In genomic region chr2:238409341-238410200, GRCh38 we compare ENCODE assay signal across 21 cellular contexts. TPM values are rescaled to one million over a fixed set of nuclear protein-coding genes. Genes with fewer than 3 reads are reported as not detected.
A peak's percentile ranks its signal among the peaks of the same experiment; 100 is the strongest.
DNase-seq lines count a peak whose midpoint lies in the region; ATAC-seq and TF ChIP-seq lines count a peak whose summit lies in the region.
"Had no signal": no experiment of that assay in that cellular context is flagged by ENCODE, and none has a peak within 500 bp of the region (broad histone marks: within the 10 kb centered on the region; RNA-seq: fewer than 3 reads in every experiment).

No MANE protein-coding gene starts in this region.

- no peaks in the 10 kb centered on the region for H3K36me3 Mint-ChIP-seq in brain
- no peaks in the 10 kb centered on the region for H3K36me3 Mint-ChIP-seq in stimulated activated effector memory CD8-positive, alpha-beta T cell treated with anti-CD3 and anti-CD28 coated beads, Interleukin-12 subunit alpha, Interleukin-12 subunit beta, amount 100 ng/mL, for 72 hours
- H3K36me3 Mint-ChIP-seq in activated CD8-positive, alpha-beta T cell treated with anti-CD3 and anti-CD28 coated beads, Interleukin-2, amount 10 ng/mL, durations not matched to agents 7 days and 5 days (ENCODE audit: low read depth), result no peaks in the 10 kb centered on the region
- H3K36me3 Mint-ChIP-seq: CD8-positive, alpha-beta T cell had no signal

- H3K4me3 Mint-ChIP-seq in brain, result no peak overlapping the region
- no peak overlapping the region for H3K4me3 Mint-ChIP-seq in stimulated activated effector memory CD8-positive, alpha-beta T cell treated with anti-CD3 and anti-CD28 coated beads, Interleukin-12 subunit alpha, Interleukin-12 subunit beta, amount 100 ng/mL, for 72 hours
- H3K4me3 Mint-ChIP-seq in activated CD8-positive, alpha-beta T cell treated with anti-CD3 and anti-CD28 coated beads, Interleukin-2, amount 10 ng/mL, durations not matched to agents 7 days and 5 days, result no peak overlapping the region
- H3K4me3 Mint-ChIP-seq: B cell; CD8-positive, alpha-beta T cell; HFFc6; IgD-negative memory B cell had no signal

- POLR2A ChIA-PET in activated CD8-positive, alpha-beta T cell treated with anti-CD3 and anti-CD28 coated beads, Interleukin-2, amount 10 ng/mL, durations not matched to agents 7 days and 5 days (lab: Charles Lee), result no interaction called here

- TF ChIP-seq CTCF in brain (conservative IDR thresholded peaks at IDR 0.05), result no peak

- no peaks in the 10 kb centered on the region for H3K27me3 Mint-ChIP-seq in brain
- no peaks in the 10 kb centered on the region for H3K27me3 Mint-ChIP-seq in activated CD8-positive, alpha-beta T cell treated with anti-CD3 and anti-CD28 coated beads, Interleukin-2, amount 10 ng/mL, durations not matched to agents 7 days and 5 days (ENCODE audit: low read depth)
- H3K27me3 Mint-ChIP-seq: B cell, IgD-negative memory B cell had no signal

- no peaks in the 10 kb centered on the region for H3K9me3 Mint-ChIP-seq in brain
- H3K9me3 Mint-ChIP-seq in stimulated activated effector memory CD8-positive, alpha-beta T cell treated with anti-CD3 and anti-CD28 coated beads, Interleukin-12 subunit alpha, Interleukin-12 subunit beta, amount 100 ng/mL, for 72 hours, result no peaks in the 10 kb centered on the region
- no peaks in the 10 kb centered on the region for H3K9me3 Mint-ChIP-seq in activated CD8-positive, alpha-beta T cell treated with anti-CD3 and anti-CD28 coated beads, Interleukin-2, amount 10 ng/mL, durations not matched to agents 7 days and 5 days (ENCODE audit: insufficient read depth)
- H3K9me3 Mint-ChIP-seq: CD8-positive, alpha-beta T cell; HFFc6; IgD-negative memory B cell had no signal

- DNase-seq in ELF-1 (ENCODE audit: low read depth, low spot score), result peak; percentile 59
- DNase-seq in midbrain (lab: John Stamatoyannopoulos, UW), result peak; percentile 28
- DNase-seq in stimulated activated effector memory CD8-positive, alpha-beta T cell treated with anti-CD3 and anti-CD28 coated beads, Interleukin-12 subunit alpha, Interleukin-12 subunit beta, amount 100 ng/mL, for 72 hours (ENCODE audit: low spot score in 2 of 2), result no peak
- no peak for DNase-seq in T-helper 2 cell
- no peak for DNase-seq in activated CD8-positive, alpha-beta T cell treated with anti-CD3 and anti-CD28 coated beads, Interleukin-2, amount 10 ng/mL, durations not matched to agents 7 days and 5 days
- DNase-seq in activated gamma-delta T cell (lab: John Stamatoyannopoulos, UW), result no peak
- DNase-seq: Caco-2; CD8-positive, alpha-beta T cell; HFFc6; MM.1S; NCI-H2029; NCI-H446; NCI-H524 treated with DMSO at 0.1 percent for 48 hours; NCI-H82; NK-92 treated with Interleukin-12 subunit alpha and Interleukin-12 subunit beta, amount 100 ng/mL, for 24 hours; PC-3; Right ventricle myocardium superior had no signal

- peak overlapping the region in 3 of 5 experiments; percentile 56 to 89 (median 58) for H3K27ac Mint-ChIP-seq in brain
- H3K27ac Mint-ChIP-seq in stimulated activated effector memory CD8-positive, alpha-beta T cell treated with anti-CD3 and anti-CD28 coated beads, Interleukin-12 subunit alpha, Interleukin-12 subunit beta, amount 100 ng/mL, for 72 hours, result peak overlapping the region; percentile 23
- H3K27ac Mint-ChIP-seq in activated CD8-positive, alpha-beta T cell treated with anti-CD3 and anti-CD28 coated beads, Interleukin-2, amount 10 ng/mL, durations not matched to agents 7 days and 5 days, result no peak overlapping the region
- H3K27ac Mint-ChIP-seq: B cell; CD8-positive, alpha-beta T cell; HFFc6; IgD-negative memory B cell had no signal

- H3K4me1 Mint-ChIP-seq in brain, result peaks cover 7% of the 10 kb centered on the region
- peaks cover 9% of the 10 kb centered on the region for H3K4me1 Mint-ChIP-seq in stimulated activated effector memory CD8-positive, alpha-beta T cell treated with anti-CD3 and anti-CD28 coated beads, Interleukin-12 subunit alpha, Interleukin-12 subunit beta, amount 100 ng/mL, for 72 hours
- peaks cover 11% of the 10 kb centered on the region for H3K4me1 Mint-ChIP-seq in activated CD8-positive, alpha-beta T cell treated with anti-CD3 and anti-CD28 coated beads, Interleukin-2, amount 10 ng/mL, durations not matched to agents 7 days and 5 days (ENCODE audit: low read depth)
- H3K4me1 Mint-ChIP-seq: B cell, IgD-negative memory B cell had no signal

- CTCF ChIA-PET in activated CD8-positive, alpha-beta T cell treated with anti-CD3 and anti-CD28 coated beads, Interleukin-2, amount 10 ng/mL, durations not matched to agents 7 days and 5 days (lab: Charles Lee), result no interaction called here

- no peak for ATAC-seq in stimulated activated effector memory CD8-positive, alpha-beta T cell treated with anti-CD3 and anti-CD28 coated beads, Interleukin-12 subunit alpha, Interleukin-12 subunit beta, amount 100 ng/mL, for 72 hours
- no peak for ATAC-seq in HG03196 (IDR thresholded peaks at IDR 0.05; ENCODE audit: unreplicated experiment)
- ATAC-seq in activated CD8-positive, alpha-beta T cell treated with anti-CD3 and anti-CD28 coated beads, Interleukin-2, amount 10 ng/mL, durations not matched to agents 7 days and 5 days, result no peak
- ATAC-seq: CD8-positive, alpha-beta T cell; PC-3 had no signal

RNA-seq across cellular contexts. Expression of gene ASB1, which starts 17.2 kb away (rescaled TPM):
- polyA plus RNA-seq in brain (ENCODE audit: insufficient read depth, low read depth, low replicate concordance), result 25.8 TPM
- total RNA-seq in activated CD8-positive, alpha-beta T cell treated with anti-CD3 and anti-CD28 coated beads, Interleukin-2, amount 10 ng/mL, durations not matched to agents 7 days and 5 days, result 10 to 100 TPM; 27.9 to 31.0 TPM

Comparison
In these comparisons a context has a peak if more than half of its experiments do, and no peak if none do; other contexts are left out.
1. DNase-seq: peak in ELF-1 (single experiment) and midbrain (single experiment); none in stimulated activated effector memory CD8-positive, alpha-beta T cell treated with anti-CD3 and anti-CD28 coated beads, Interleukin-12 subunit alpha, Interleukin-12 subunit beta, amount 100 ng/mL, for 72 hours (0 of 2), T-helper 2 cell (0 of 5), activated CD8-positive, alpha-beta T cell treated with anti-CD3 and anti-CD28 coated beads, Interleukin-2, amount 10 ng/mL, durations not matched to agents 7 days and 5 days (single experiment) and activated gamma-delta T cell (single experiment).